ENCODE assay signal across 16 cellular contexts in genomic region chr10:22649977-22650376, GRCh38.
DNase-seq lines count a peak whose midpoint lies in the region; ATAC-seq, FAIRE-seq and TF ChIP-seq lines count a peak whose summit lies in the region.
"Had no signal": no experiment of that assay in that cellular context is flagged by ENCODE, and none has a peak within 500 bp of the region (broad histone marks: within the 10 kb centered on the region; RNA-seq: fewer than 3 reads in every experiment).

No MANE protein-coding gene starts in this region.

- SMC1A ChIA-PET in GM12878 (lab: Charles Lee; ENCODE audit: uncharacterized antibody, unreplicated experiment), result interaction anchor here (0.6 to 13.5 kb wide), 28 partner anchors 9 to 117 kb away, joined by 3 to 172 read pairs (median 6); partner anchors contain the start of gene PIP4K2A

- peak overlapping the region; percentile 71 for H3K4me2 ChIP-seq in Loucy (ENCODE audit: low read depth, low read length, poor library complexity, severe bottlenecking)
- peak overlapping the region; percentile 78 for H3K4me2 ChIP-seq in GM12878 (ENCODE audit: control insufficient read depth, insufficient read depth)
- H3K4me2 ChIP-seq: hepatocyte had no signal

- peak overlapping the region; percentile 99 for H3K27ac Mint-ChIP-seq in activated T-cell treated with anti-CD3 and anti-CD28 coated beads, Interleukin-2, amount 50 U/mL, for 24 hours

- TF ChIP-seq POLR2A in GM12878 (IDR thresholded peaks at IDR 0.05; ENCODE audit: low read depth, low read length) (no peak), spleen (IDR thresholded peaks at IDR 0.05) (no peak)

- H3K79me2 ChIP-seq in Loucy (ENCODE audit: insufficient read depth, low read length), result peaks cover 95% of the 10 kb centered on the region
- H3K79me2 ChIP-seq in GM12878 (ENCODE audit: control insufficient read depth, insufficient read depth, low read length), result peaks cover 95% of the 10 kb centered on the region

- CTCF ChIA-PET in GM12878 (lab: Yijun Ruan, JAX), result interaction anchor here (0.8 to 12.1 kb wide), 13 partner anchors 9 to 77 kb away, joined by 3 to 72 read pairs (median 4); no protein-coding TSS in a partner anchor

- ATAC-seq in GM12878 (peak; percentile 14), HG03565 (IDR thresholded peaks at IDR 0.05; ENCODE audit: unreplicated experiment) (no peak), HG03354 (IDR thresholded peaks at IDR 0.05; ENCODE audit: poor library complexity, severe bottlenecking, unreplicated experiment) (no peak)

- no TSS peak for BruUV-seq in GM12878 (replicated peaks; lab: Mats Ljungman, UMichigan)

- TF ChIP-seq CTCF in Loucy (conservative IDR thresholded peaks at IDR 0.05; ENCODE audit: low read length) (no peak), GM12878 (IDR thresholded peaks at IDR 0.05 in 2 of 3, conservative IDR thresholded peaks at IDR 0.05 in 1 of 3; ENCODE audit: control insufficient read depth in 2 of 3, extremely low read depth in 1 of 3, insufficient read depth in 1 of 3, low read depth in 3 of 3, low read length in 3 of 3) (no peak), spleen (IDR thresholded peaks at IDR 0.05 in 8 of 11, conservative IDR thresholded peaks at IDR 0.05 in 3 of 11) (no peak)

- H3K27me3 Mint-ChIP-seq in activated T-cell treated with anti-CD3 and anti-CD28 coated beads, Interleukin-2, amount 50 U/mL, for 24 hours, result no peaks in the 10 kb centered on the region

- H3K27me3 ChIP-seq in Loucy (ENCODE audit: insufficient read depth, low read length, poor library complexity, severe bottlenecking), result no peaks in the 10 kb centered on the region
- H3K27me3 ChIP-seq in GM12878 (replicated peaks in 1 of 2; ENCODE audit: control insufficient read depth in 2 of 2, insufficient read depth in 2 of 2, low read length in 1 of 2), result no peaks in the 10 kb centered on the region
- no peaks in the 10 kb centered on the region for H3K27me3 ChIP-seq in spleen (replicated peaks in 1 of 7)
- H3K27me3 ChIP-seq: hepatocyte, MG63, right atrium auricular region had no signal

- intact Hi-C loops in GM12878 (cut with micrococcal nuclease; ENCODE audit: unreplicated experiment) (loop anchor here (5.0 kb wide), 3 partner anchors 43 to 337 kb away; partner anchors contain the start of gene PIP4K2A), spleen (cut with DNase I; ENCODE audit: low total_unique reads) (no loop called here)

- H3K4me1 ChIP-seq in Loucy (ENCODE audit: insufficient read depth, low read length, poor library complexity, severe bottlenecking) (peaks cover 91% of the 10 kb centered on the region), GM12878 (ENCODE audit: control insufficient read depth, insufficient read depth, low read length) (peaks cover 92% of the 10 kb centered on the region), spleen (peaks cover 85 to 100% (median 98%) of the 10 kb centered on the region in 6 donors)

- RAD21 ChIA-PET in GM12878 (lab: Charles Lee; ENCODE audit: unreplicated experiment), result interaction anchor here (0.5 to 9.1 kb wide), 24 partner anchors 10 to 110 kb away, joined by 3 to 99 read pairs (median 6); no protein-coding TSS in a partner anchor

- H3K9ac ChIP-seq in Loucy (ENCODE audit: low read depth, low read length, poor library complexity, severe bottlenecking), result no peak overlapping the region
- peak overlapping the region; percentile 44 for H3K9ac ChIP-seq in GM12878 (ENCODE audit: control insufficient read depth, insufficient read depth, low read length)

- H3K4me1 Mint-ChIP-seq in activated T-cell treated with anti-CD3 and anti-CD28 coated beads, Interleukin-2, amount 50 U/mL, for 24 hours (ENCODE audit: low read depth), result peaks cover 94% of the 10 kb centered on the region

- H3K4me3 Mint-ChIP-seq in activated T-cell treated with anti-CD3 and anti-CD28 coated beads, Interleukin-2, amount 50 U/mL, for 24 hours, result peak overlapping the region; percentile 73

- H3K36me3 ChIP-seq in Loucy (ENCODE audit: insufficient read depth, low read length) (no peaks in the 10 kb centered on the region), GM12878 (ENCODE audit: control insufficient read depth in 2 of 2, insufficient read depth in 2 of 2, low read length in 1 of 2) (no peaks in the 10 kb centered on the region; a peak in 1 of 4 replicates), spleen (peaks cover 0 to 6% (median 0%) of the 10 kb centered on the region in 6 donors)
- H3K36me3 ChIP-seq: MG63, right atrium auricular region, WERI-Rb-1 had no signal

- no peaks in the 10 kb centered on the region for H3K9me2 ChIP-seq in Loucy (replicated peaks; ENCODE audit: low read depth, low read length)

- FAIRE-seq in GM12878 (lab: Jason Lieb, UNC), result no peak
- FAIRE-seq: kidney had no signal

- in situ Hi-C loops in GM12878 (cut with MboI), result no loop called here

- 60% methylated on average over 3 of the region's 3 CpGs for WGBS in GM12878 (ENCODE audit: insufficient coverage, insufficient replicate concordance, low lambda C conversion rate, missing lambda C conversion rate)
- WGBS in spleen, 5 donors, result 79 to 88% (median 83%) methylated on average over 3 of the region's 3 CpGs

- peaks cover 8% of the 10 kb centered on the region; the same call in 1 of the 2 replicates for H3F3A ChIP-seq in Loucy (ENCODE audit: low read depth)

- H3K4me3 ChIP-seq in Loucy (ENCODE audit: low read length, poor library complexity, severe bottlenecking) (peak overlapping the region; percentile 57), GM12878 (peak overlapping the region; percentile 9; the same call in 1 of the 2 replicates), spleen (peak overlapping the region in 1 of 8 donors; percentile 43)
- H3K4me3 ChIP-seq: hepatocyte, MG63, right atrium auricular region had no signal

- TF ChIP-seq EP300 in GM12878 (IDR thresholded peaks at IDR 0.05; ENCODE audit: borderline replicate concordance in 1 of 2, control insufficient read depth in 1 of 2, low read depth in 2 of 2, low read length in 2 of 2), result no peak

- no peak for DNase-seq in activated T-cell treated with anti-CD3 and anti-CD28 coated beads, Interleukin-2, amount 50 U/mL, for 24 hours
- no peak for DNase-seq in activated T-cell treated with anti-CD3 and anti-CD28 coated beads, Interleukin-2, amount 50 U/mL, for 48 hours
- DNase-seq in GM12878 (ENCODE audit: low read depth, low spot score) (no peak), spleen (no peak), NCI-H748 (lab: John Stamatoyannopoulos, UW; ENCODE audit: unreplicated experiment) (no peak)
- DNase-seq: EL, kidney, MG63, RPMI8226, substantia nigra, WERI-Rb-1 had no signal

- POLR2A ChIA-PET in GM12878 (lab: Charles Lee), result interaction anchor here (0.7 to 6.2 kb wide), 16 partner anchors 14 to 63 kb away, joined by 3 to 30 read pairs (median 8); no protein-coding TSS in a partner anchor

- H2AFZ ChIP-seq in Loucy (ENCODE audit: low read length) (no peak overlapping the region), GM12878 (ENCODE audit: control insufficient read depth, low read depth, low read length) (no peak overlapping the region)
- H2AFZ ChIP-seq: hepatocyte had no signal

- peak overlapping the region; percentile 78 for H3K27ac ChIP-seq in GM12878 (ENCODE audit: control insufficient read depth, insufficient read depth)
- peak overlapping the region; percentile 22 to 85 (median 70) for H3K27ac ChIP-seq in spleen
- H3K27ac ChIP-seq: hepatocyte, right atrium auricular region, WERI-Rb-1 had no signal

- peaks cover 36% of the 10 kb centered on the region for H3K36me3 Mint-ChIP-seq in activated T-cell treated with anti-CD3 and anti-CD28 coated beads, Interleukin-2, amount 50 U/mL, for 24 hours (ENCODE audit: low read depth)

- H3K9me3 ChIP-seq in Loucy (ENCODE audit: insufficient read depth, low read depth, low read length) (no peaks in the 10 kb centered on the region), GM12878 (replicated peaks; ENCODE audit: control insufficient read depth, insufficient read depth, low read length) (no peaks in the 10 kb centered on the region), spleen (no peaks in the 10 kb centered on the region)
- H3K9me3 ChIP-seq: MG63, right atrium auricular region had no signal

- H4K20me1 ChIP-seq in Loucy (ENCODE audit: insufficient read depth, low read length, poor library complexity, severe bottlenecking) (peaks cover 85% of the 10 kb centered on the region), GM12878 (ENCODE audit: control insufficient read depth, insufficient read depth) (no peaks in the 10 kb centered on the region)

- H3K9me3 Mint-ChIP-seq in activated T-cell treated with anti-CD3 and anti-CD28 coated beads, Interleukin-2, amount 50 U/mL, for 24 hours, result no peaks in the 10 kb centered on the region

- no peak for TF ChIP-seq RAD21 in GM12878 (IDR thresholded peaks at IDR 0.05; ENCODE audit: insufficient read depth, low read depth, low read length)

TF ChIP-seq in GM12878, 131 proteins besides CTCF, POLR2A, EP300 and RAD21 (continues in another document):
- TF ChIP-seq ZNF384 (IDR thresholded peaks at IDR 0.05; ENCODE audit: borderline replicate concordance, low read depth, low read length), result no peak
- TF ChIP-seq, protein P1, sequence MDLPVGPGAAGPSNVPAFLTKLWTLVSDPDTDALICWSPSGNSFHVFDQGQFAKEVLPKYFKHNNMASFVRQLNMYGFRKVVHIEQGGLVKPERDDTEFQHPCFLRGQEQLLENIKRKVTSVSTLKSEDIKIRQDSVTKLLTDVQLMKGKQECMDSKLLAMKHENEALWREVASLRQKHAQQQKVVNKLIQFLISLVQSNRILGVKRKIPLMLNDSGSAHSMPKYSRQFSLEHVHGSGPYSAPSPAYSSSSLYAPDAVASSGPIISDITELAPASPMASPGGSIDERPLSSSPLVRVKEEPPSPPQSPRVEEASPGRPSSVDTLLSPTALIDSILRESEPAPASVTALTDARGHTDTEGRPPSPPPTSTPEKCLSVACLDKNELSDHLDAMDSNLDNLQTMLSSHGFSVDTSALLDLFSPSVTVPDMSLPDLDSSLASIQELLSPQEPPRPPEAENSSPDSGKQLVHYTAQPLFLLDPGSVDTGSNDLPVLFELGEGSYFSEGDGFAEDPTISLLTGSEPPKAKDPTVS (IDR thresholded peaks at IDR 0.05; ENCODE audit: low read depth, low read length), result peak; percentile 74; the same call in 1 of the 2 replicates
